1 cellular context compared by ENCODE assay signal in the genomic region with DNA sequence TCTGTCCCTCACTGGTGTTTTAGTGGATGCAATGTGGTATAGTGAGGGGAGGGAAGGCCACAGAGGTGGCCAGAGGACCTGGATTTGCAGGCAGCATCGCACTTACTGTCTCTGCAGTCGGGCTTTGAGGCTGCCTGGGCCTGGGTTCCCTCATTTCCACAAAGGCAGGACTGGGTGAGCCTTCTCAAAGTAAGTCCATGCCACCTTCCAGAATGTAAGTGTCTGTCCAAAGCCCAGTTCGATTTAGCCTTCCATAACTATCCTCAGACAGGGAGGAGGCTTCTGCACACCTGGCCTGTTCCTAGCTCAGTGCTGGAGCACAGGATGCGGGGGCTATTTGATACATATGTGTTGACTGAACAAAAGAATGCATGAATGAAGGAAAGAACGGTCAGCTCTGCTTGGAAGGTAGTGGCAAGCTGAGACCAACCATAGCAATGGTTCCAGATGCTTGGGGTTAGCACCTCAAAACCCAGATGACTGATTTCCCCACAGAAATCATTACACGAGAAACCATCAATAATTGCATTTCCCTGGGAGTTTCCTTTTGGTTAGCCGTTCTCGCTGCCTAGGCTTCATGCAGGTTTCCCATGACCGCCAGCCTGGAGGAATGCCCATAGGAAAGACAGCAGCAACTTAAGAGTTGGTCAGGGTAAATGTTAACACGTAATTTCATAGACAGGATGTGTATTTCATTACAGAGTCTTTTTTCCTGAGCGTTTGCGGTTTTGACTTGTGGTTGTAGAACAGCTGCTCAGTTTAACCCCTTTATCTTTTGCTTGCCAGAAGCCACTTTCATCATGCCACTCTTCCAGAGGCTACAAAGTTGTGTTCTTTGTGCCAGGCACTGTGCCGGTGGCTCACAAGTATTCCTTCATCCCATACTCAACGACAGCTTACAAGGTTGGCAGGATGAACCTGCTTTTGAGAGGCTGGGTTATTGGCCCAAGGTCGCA.
TF ChIP-seq lines count a peak whose summit lies in the region.

No MANE protein-coding gene starts in this region.

TF ChIP-seq in HepG2, 621 proteins besides CTCF, POLR2A, EP300 and RAD21:
- TF ChIP-seq PCBP2 (optimal IDR thresholded peaks at IDR 0.05; ENCODE audit: low read depth, low read length, poor library complexity, severe bottlenecking), result no peak
- no peak for TF ChIP-seq ZNF235 (CRISPR knock-in tag; IDR thresholded peaks at IDR 0.05; ENCODE audit: borderline replicate concordance)
- TF ChIP-seq LCORL (IDR thresholded peaks at IDR 0.05), result no peak
- TF ChIP-seq LCORL (CRISPR knock-in tag; IDR thresholded peaks at IDR 0.05), result no peak
- TF ChIP-seq, protein P1, sequence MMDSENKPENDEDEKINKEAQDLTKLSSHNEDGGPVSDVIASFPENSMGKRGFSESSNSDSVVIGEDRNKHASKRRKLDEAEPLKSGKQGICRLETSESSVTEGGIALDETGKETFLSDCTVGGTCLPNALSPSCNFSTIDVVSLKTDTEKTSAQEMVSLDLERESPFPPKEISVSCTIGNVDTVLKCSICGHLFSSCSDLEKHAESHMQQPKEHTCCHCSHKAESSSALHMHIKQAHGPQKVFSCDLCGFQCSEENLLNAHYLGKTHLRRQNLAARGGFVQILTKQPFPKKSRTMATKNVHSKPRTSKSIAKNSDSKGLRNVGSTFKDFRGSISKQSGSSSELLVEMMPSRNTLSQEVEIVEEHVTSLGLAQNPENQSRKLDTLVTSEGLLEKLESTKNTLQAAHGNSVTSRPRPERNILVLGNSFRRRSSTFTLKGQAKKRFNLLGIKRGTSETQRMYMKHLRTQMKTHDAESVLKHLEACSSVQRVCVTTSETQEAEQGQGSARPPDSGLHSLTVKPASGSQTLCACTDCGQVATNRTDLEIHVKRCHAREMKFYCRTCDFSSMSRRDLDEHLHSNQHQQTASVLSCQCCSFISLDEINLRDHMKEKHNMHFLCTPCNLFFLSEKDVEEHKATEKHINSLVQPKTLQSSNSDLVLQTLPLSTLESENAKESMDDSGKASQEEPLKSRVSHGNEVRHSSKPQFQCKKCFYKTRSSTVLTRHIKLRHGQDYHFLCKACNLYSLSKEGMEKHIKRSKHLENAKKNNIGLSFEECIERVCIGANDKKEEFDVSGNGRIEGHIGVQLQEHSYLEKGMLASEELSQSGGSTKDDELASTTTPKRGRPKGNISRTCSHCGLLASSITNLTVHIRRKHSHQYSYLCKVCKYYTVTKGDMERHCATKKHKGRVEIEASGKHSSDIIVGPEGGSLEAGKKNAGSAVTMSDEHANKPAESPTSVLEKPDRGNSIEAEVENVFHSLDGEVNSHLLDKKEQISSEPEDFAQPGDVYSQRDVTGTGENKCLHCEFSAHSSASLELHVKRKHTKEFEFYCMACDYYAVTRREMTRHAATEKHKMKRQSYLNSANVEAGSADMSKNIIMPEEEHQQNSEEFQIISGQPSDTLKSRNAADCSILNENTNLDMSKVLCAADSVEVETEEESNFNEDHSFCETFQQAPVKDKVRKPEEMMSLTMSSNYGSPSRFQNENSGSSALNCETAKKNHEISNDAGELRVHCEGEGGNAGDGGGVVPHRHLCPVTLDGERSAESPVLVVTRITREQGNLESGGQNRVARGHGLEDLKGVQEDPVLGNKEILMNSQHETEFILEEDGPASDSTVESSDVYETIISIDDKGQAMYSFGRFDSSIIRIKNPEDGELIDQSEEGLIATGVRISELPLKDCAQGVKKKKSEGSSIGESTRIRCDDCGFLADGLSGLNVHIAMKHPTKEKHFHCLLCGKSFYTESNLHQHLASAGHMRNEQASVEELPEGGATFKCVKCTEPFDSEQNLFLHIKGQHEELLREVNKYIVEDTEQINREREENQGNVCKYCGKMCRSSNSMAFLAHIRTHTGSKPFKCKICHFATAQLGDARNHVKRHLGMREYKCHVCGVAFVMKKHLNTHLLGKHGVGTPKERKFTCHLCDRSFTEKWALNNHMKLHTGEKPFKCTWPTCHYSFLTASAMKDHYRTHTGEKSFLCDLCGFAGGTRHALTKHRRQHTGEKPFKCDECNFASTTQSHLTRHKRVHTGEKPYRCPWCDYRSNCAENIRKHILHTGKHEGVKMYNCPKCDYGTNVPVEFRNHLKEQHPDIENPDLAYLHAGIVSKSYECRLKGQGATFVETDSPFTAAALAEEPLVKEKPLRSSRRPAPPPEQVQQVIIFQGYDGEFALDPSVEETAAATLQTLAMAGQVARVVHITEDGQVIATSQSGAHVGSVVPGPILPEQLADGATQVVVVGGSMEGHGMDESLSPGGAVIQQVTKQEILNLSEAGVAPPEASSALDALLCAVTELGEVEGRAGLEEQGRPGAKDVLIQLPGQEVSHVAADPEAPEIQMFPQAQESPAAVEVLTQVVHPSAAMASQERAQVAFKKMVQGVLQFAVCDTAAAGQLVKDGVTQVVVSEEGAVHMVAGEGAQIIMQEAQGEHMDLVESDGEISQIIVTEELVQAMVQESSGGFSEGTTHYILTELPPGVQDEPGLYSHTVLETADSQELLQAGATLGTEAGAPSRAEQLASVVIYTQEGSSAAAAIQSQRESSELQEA (CRISPR knock-in tag; IDR thresholded peaks at IDR 0.05; ENCODE audit: not compliant biosample characterization), result no peak
- no peak for TF ChIP-seq FOXA3 (CRISPR knock-in tag; IDR thresholded peaks at IDR 0.05)
- TF ChIP-seq, protein P2, sequence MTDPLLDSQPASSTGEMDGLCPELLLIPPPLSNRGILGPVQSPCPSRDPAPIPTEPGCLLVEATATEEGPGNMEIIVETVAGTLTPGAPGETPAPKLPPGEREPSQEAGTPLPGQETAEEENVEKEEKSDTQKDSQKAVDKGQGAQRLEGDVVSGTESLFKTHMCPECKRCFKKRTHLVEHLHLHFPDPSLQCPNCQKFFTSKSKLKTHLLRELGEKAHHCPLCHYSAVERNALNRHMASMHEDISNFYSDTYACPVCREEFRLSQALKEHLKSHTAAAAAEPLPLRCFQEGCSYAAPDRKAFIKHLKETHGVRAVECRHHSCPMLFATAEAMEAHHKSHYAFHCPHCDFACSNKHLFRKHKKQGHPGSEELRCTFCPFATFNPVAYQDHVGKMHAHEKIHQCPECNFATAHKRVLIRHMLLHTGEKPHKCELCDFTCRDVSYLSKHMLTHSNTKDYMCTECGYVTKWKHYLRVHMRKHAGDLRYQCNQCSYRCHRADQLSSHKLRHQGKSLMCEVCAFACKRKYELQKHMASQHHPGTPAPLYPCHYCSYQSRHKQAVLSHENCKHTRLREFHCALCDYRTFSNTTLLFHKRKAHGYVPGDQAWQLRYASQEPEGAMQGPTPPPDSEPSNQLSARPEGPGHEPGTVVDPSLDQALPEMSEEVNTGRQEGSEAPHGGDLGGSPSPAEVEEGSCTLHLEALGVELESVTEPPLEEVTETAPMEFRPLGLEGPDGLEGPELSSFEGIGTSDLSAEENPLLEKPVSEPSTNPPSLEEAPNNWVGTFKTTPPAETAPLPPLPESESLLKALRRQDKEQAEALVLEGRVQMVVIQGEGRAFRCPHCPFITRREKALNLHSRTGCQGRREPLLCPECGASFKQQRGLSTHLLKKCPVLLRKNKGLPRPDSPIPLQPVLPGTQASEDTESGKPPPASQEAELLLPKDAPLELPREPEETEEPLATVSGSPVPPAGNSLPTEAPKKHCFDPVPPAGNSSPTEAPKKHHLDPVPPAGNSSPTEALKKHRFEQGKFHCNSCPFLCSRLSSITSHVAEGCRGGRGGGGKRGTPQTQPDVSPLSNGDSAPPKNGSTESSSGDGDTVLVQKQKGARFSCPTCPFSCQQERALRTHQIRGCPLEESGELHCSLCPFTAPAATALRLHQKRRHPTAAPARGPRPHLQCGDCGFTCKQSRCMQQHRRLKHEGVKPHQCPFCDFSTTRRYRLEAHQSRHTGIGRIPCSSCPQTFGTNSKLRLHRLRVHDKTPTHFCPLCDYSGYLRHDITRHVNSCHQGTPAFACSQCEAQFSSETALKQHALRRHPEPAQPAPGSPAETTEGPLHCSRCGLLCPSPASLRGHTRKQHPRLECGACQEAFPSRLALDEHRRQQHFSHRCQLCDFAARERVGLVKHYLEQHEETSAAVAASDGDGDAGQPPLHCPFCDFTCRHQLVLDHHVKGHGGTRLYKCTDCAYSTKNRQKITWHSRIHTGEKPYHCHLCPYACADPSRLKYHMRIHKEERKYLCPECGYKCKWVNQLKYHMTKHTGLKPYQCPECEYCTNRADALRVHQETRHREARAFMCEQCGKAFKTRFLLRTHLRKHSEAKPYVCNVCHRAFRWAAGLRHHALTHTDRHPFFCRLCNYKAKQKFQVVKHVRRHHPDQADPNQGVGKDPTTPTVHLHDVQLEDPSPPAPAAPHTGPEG (CRISPR knock-in tag; IDR thresholded peaks at IDR 0.05), result no peak
- TF ChIP-seq, protein P3, sequence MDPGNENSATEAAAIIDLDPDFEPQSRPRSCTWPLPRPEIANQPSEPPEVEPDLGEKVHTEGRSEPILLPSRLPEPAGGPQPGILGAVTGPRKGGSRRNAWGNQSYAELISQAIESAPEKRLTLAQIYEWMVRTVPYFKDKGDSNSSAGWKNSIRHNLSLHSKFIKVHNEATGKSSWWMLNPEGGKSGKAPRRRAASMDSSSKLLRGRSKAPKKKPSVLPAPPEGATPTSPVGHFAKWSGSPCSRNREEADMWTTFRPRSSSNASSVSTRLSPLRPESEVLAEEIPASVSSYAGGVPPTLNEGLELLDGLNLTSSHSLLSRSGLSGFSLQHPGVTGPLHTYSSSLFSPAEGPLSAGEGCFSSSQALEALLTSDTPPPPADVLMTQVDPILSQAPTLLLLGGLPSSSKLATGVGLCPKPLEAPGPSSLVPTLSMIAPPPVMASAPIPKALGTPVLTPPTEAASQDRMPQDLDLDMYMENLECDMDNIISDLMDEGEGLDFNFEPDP (CRISPR knock-in tag; conservative IDR thresholded peaks at IDR 0.05), result no peak
- no peak for TF ChIP-seq TBL1XR1 (IDR thresholded peaks at IDR 0.05; ENCODE audit: borderline replicate concordance, low read length, partially characterized antibody)
- no peak for TF ChIP-seq NR2F6 (IDR thresholded peaks at IDR 0.05)
- no peak for TF ChIP-seq NR2F6 (CRISPR knock-in tag; IDR thresholded peaks at IDR 0.05)
- TF ChIP-seq SMC3 (IDR thresholded peaks at IDR 0.05; ENCODE audit: low read length), result no peak
- TF ChIP-seq RFXAP (CRISPR knock-in tag; IDR thresholded peaks at IDR 0.05; ENCODE audit: borderline replicate concordance), result no peak
- TF ChIP-seq, protein P4, sequence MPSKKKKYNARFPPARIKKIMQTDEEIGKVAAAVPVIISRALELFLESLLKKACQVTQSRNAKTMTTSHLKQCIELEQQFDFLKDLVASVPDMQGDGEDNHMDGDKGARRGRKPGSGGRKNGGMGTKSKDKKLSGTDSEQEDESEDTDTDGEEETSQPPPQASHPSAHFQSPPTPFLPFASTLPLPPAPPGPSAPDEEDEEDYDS (CRISPR knock-in tag; IDR thresholded peaks at IDR 0.05), result no peak
- no peak for TF ChIP-seq ZNF232 (CRISPR knock-in tag; IDR thresholded peaks at IDR 0.05; ENCODE audit: borderline replicate concordance)
- TF ChIP-seq, protein P5, sequence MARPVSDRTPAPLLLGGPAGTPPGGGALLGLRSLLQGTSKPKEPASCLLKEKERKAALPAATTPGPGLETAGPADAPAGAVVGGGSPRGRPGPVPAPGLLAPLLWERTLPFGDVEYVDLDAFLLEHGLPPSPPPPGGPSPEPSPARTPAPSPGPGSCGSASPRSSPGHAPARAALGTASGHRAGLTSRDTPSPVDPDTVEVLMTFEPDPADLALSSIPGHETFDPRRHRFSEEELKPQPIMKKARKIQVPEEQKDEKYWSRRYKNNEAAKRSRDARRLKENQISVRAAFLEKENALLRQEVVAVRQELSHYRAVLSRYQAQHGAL (CRISPR knock-in tag; IDR thresholded peaks at IDR 0.05; ENCODE audit: not compliant biosample characterization), result no peak
- no peak for TF ChIP-seq MAF1 (CRISPR knock-in tag; IDR thresholded peaks at IDR 0.05; ENCODE audit: borderline replicate concordance)
- TF ChIP-seq, protein P6, sequence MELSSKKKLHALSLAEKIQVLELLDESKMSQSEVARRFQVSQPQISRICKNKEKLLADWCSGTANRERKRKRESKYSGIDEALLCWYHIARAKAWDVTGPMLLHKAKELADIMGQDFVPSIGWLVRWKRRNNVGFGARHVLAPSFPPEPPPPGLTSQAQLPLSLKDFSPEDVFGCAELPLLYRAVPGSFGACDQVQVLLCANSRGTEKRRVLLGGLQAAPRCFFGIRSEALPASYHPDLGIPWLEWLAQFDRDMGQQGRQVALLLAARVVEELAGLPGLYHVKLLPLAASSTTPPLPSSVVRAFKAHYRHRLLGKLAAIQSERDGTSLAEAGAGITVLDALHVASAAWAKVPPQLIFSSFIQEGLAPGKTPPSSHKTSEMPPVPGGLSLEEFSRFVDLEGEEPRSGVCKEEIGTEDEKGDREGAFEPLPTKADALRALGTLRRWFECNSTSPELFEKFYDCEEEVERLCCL (CRISPR knock-in tag; IDR thresholded peaks at IDR 0.05; ENCODE audit: borderline replicate concordance), result no peak
